In genomic region chr11:61083601-61084147, GRCh38 we compare ENCODE assay signal across 14 cellular contexts. TPM values are rescaled to one million over a fixed set of nuclear protein-coding genes. Genes with fewer than 3 reads are reported as not detected.
DNase-seq lines count a peak whose midpoint lies in the region; ATAC-seq and TF ChIP-seq lines count a peak whose summit lies in the region.
"Had no signal": no experiment of that assay in that cellular context is flagged by ENCODE, and none has a peak within 500 bp of the region (broad histone marks: within the 10 kb centered on the region; RNA-seq: fewer than 3 reads in every experiment).

No MANE protein-coding gene starts in this region.

- intact Hi-C loops in posterior vena cava (cut with DNase I), result no loop called here

- peak; percentile 5 for DNase-seq in DMS79 treated with DMSO at 0.1 percent for 48 hours (lab: John Stamatoyannopoulos, UW)
- DNase-seq in activated naive CD4-positive, alpha-beta T cell (lab: John Stamatoyannopoulos, UW), result peak in 3 of 4 experiments; percentile 29 to 55 (median 34)
- DNase-seq in posterior vena cava (ENCODE audit: low spot score), result peak; percentile 36
- DNase-seq in GM03348 (ENCODE audit: low spot score), result no peak
- no peak for DNase-seq in omental fat pad (ENCODE audit: low spot score)
- DNase-seq: brain microvascular endothelial cell, KG1, NCI-H2171, uterus had no signal

- peak; percentile 65 to 66 for ATAC-seq in activated CD4-positive, CD25-positive, alpha-beta regulatory T cell treated with anti-CD3 and anti-CD28 coated beads, Interleukin-2, amount 50 U/mL, for 24 hours
- ATAC-seq in HG03135 (IDR thresholded peaks at IDR 0.05; ENCODE audit: unreplicated experiment), result no peak
- no peak for ATAC-seq in HG02938 (IDR thresholded peaks at IDR 0.05; ENCODE audit: unreplicated experiment)
- ATAC-seq in omental fat pad (ENCODE audit: low FRiP score), result no peak
- ATAC-seq: GM23338 had no signal

- TF ChIP-seq CTCF in omental fat pad (IDR thresholded peaks at IDR 0.05), result no peak

RNA-seq across cellular contexts. Expression of gene CD5, which starts 18.6 kb away (rescaled TPM):
- total RNA-seq in posterior vena cava (under 1 TPM; 0.52 to 0.60 TPM), omental fat pad (1 to 10 TPM in 3 of 4 donors, under 1 TPM in 1; 0.37 to 5.4 (median 2.0) TPM)
- total RNA-seq: GM23338, pulmonary artery endothelial cell had no signal

Comparison
In these comparisons a context has a peak if more than half of its experiments do, and no peak if none do; other contexts are left out.
1. DNase-seq: peak in DMS79 treated with DMSO at 0.1 percent for 48 hours (single experiment), activated naive CD4-positive, alpha-beta T cell (3 of 4) and posterior vena cava (single experiment); none in GM03348 (single experiment) and omental fat pad (single experiment).
2. ATAC-seq: peak in activated CD4-positive, CD25-positive, alpha-beta regulatory T cell treated with anti-CD3 and anti-CD28 coated beads, Interleukin-2, amount 50 U/mL, for 24 hours (2 of 2); none in HG03135 (single experiment), HG02938 (single experiment) and omental fat pad (single experiment).